In genomic region chr6:129844118-129844891, GRCh38 we compare ENCODE assay signal across 1 cellular context.
TF ChIP-seq lines count a peak whose summit lies in the region.

No MANE protein-coding gene starts in this region.

TF ChIP-seq in HEK293, 187 proteins besides CTCF, POLR2A, EP300 and RAD21 (continued from another document):
- TF ChIP-seq ZBTB10 (tag by site-specific recombination; IDR thresholded peaks at IDR 0.05) = no peak
- no peak for TF ChIP-seq ZNF140 (tag by site-specific recombination; IDR thresholded peaks at IDR 0.05)
- no peak for TF ChIP-seq ZSCAN5A (tag by site-specific recombination; IDR thresholded peaks at IDR 0.05)
- TF ChIP-seq ZNF37A (tag by site-specific recombination; IDR thresholded peaks at IDR 0.05) = no peak
- peak; percentile 47; the same call in 1 of the 2 replicates for TF ChIP-seq ZNF449 (tag by site-specific recombination; IDR thresholded peaks at IDR 0.05)
- no peak for TF ChIP-seq HOXC10 (CRISPR knock-in tag; IDR thresholded peaks at IDR 0.05)
- no peak for TF ChIP-seq ZBTB20 (tag by site-specific recombination; IDR thresholded peaks at IDR 0.05)
- peak; percentile 82 for TF ChIP-seq ZNF585B (tag by site-specific recombination; IDR thresholded peaks at IDR 0.05)
- TF ChIP-seq ZNF639 (tag by site-specific recombination; IDR thresholded peaks at IDR 0.05) = no peak
- no peak for TF ChIP-seq ZBTB7A (tag by site-specific recombination; IDR thresholded peaks at IDR 0.05; ENCODE audit: low read depth)
- TF ChIP-seq ZNF404 (tag by site-specific recombination; IDR thresholded peaks at IDR 0.05) = no peak
- no peak for TF ChIP-seq ZNF10 (tag by site-specific recombination; IDR thresholded peaks at IDR 0.05)
- TF ChIP-seq PRDM1 (tag by site-specific recombination; IDR thresholded peaks at IDR 0.05) = peak; percentile 70
- no peak for TF ChIP-seq ZSCAN16 (tag by site-specific recombination; IDR thresholded peaks at IDR 0.05)
TF ChIP-seq in HEK293: peak in this region for 4.
